ENCODE assay signal across 25 cellular contexts in genomic region chr16:50836121-50836541, GRCh38.
DNase-seq lines count a peak whose midpoint lies in the region.
"Had no signal": no experiment of that assay in that cellular context is flagged by ENCODE, and none has a peak within 500 bp of the region (broad histone marks: within the 10 kb centered on the region; RNA-seq: fewer than 3 reads in every experiment).

No MANE protein-coding gene starts in this region.

- H3K27ac Mint-ChIP-seq in activated CD4-positive, alpha-beta T cell treated with anti-CD3 and anti-CD28 coated beads, Interleukin-2, amount 10 ng/mL, durations not matched to agents 24 days and 14 days, result no peak overlapping the region
- H3K27ac Mint-ChIP-seq: activated naive CD4-positive, alpha-beta T cell treated with anti-CD3 and anti-CD28 coated beads, Interleukin-2, amount 50 U/mL, for 24 hours; CD14-positive monocyte; naive B cell; T-helper 17 cell had no signal

- no peaks in the 10 kb centered on the region for H3K36me3 Mint-ChIP-seq in activated CD4-positive, alpha-beta T cell treated with anti-CD3 and anti-CD28 coated beads, Interleukin-2, amount 10 ng/mL, durations not matched to agents 24 days and 14 days (ENCODE audit: low read depth)
- H3K36me3 Mint-ChIP-seq: activated naive CD4-positive, alpha-beta T cell treated with anti-CD3 and anti-CD28 coated beads, Interleukin-2, amount 50 U/mL, for 24 hours; CD14-positive monocyte; naive B cell had no signal

- no peaks in the 10 kb centered on the region for H3K9me3 Mint-ChIP-seq in activated CD4-positive, alpha-beta T cell treated with anti-CD3 and anti-CD28 coated beads, Interleukin-2, amount 10 ng/mL, durations not matched to agents 24 days and 14 days
- H3K9me3 Mint-ChIP-seq: activated naive CD4-positive, alpha-beta T cell treated with anti-CD3 and anti-CD28 coated beads, Interleukin-2, amount 50 U/mL, for 24 hours had no signal

- H3K27me3 Mint-ChIP-seq in activated CD4-positive, alpha-beta T cell treated with anti-CD3 and anti-CD28 coated beads, Interleukin-2, amount 10 ng/mL, durations not matched to agents 24 days and 14 days, result peaks cover 15% of the 10 kb centered on the region
- H3K27me3 Mint-ChIP-seq: activated naive CD4-positive, alpha-beta T cell treated with anti-CD3 and anti-CD28 coated beads, Interleukin-2, amount 50 U/mL, for 24 hours had no signal

- no peak overlapping the region for H3K4me3 Mint-ChIP-seq in activated CD4-positive, alpha-beta T cell treated with anti-CD3 and anti-CD28 coated beads, Interleukin-2, amount 10 ng/mL, durations not matched to agents 24 days and 14 days
- H3K4me3 Mint-ChIP-seq: activated naive CD4-positive, alpha-beta T cell treated with anti-CD3 and anti-CD28 coated beads, Interleukin-2, amount 50 U/mL, for 24 hours; CD14-positive monocyte; naive B cell; T-helper 17 cell had no signal

- peak overlapping the region; percentile 99 for H3K27ac ChIP-seq in substantia nigra (ENCODE audit: low read depth, low read length, poor library complexity, severe bottlenecking)
- H3K27ac ChIP-seq: brain microvascular endothelial cell, coronary artery, ovary, sigmoid colon, SK-N-MC had no signal

- DNase-seq in NCI-H69 (lab: John Stamatoyannopoulos, UW), result peak; percentile 15
- peak; percentile 26 for DNase-seq in ecto neural progenitor cell (ENCODE audit: low spot score)
- peak; percentile 95 for DNase-seq in medulla oblongata (ENCODE audit: extremely low spot score)
- DNase-seq in substantia nigra (lab: John Stamatoyannopoulos, UW), result peak in 35 of 49 donors; percentile 13 to 75 (median 38)
- DNase-seq in activated CD4-positive, alpha-beta T cell treated with anti-CD3 and anti-CD28 coated beads, Interleukin-2, amount 10 ng/mL, durations not matched to agents 24 days and 14 days, result no peak
- no peak for DNase-seq in NCI-H2196 treated with DMSO at 0.1 percent for 48 hours (lab: John Stamatoyannopoulos, UW; ENCODE audit: unreplicated experiment)
- no peak for DNase-seq in NCI-H146 treated with DMSO at 0.1 percent for 48 hours (lab: John Stamatoyannopoulos, UW; ENCODE audit: unreplicated experiment)
- no peak for DNase-seq in T1000 (lab: John Stamatoyannopoulos, UW)
- DNase-seq: activated CD4-positive, alpha-beta T cell treated with anti-CD3 and anti-CD28 coated beads for 48 hours; brain microvascular endothelial cell; DMS 273 treated with DMSO at 0.1 percent for 48 hours; mammary epithelial cell; MG63; naive B cell; NCI-H1417 treated with DMSO at 0.1 percent for 48 hours; NCI-H2171; NCI-H524 treated with DMSO at 0.1 percent for 48 hours; ovary; sigmoid colon; stimulated activated CD8-positive, alpha-beta memory T cell treated with anti-CD3 and anti-CD28 coated beads, Interleukin-4, amount 100 ng/mL, for 48 hours; T-helper 17 cell had no signal

- peaks cover 8% of the 10 kb centered on the region for H3K4me1 Mint-ChIP-seq in activated CD4-positive, alpha-beta T cell treated with anti-CD3 and anti-CD28 coated beads, Interleukin-2, amount 10 ng/mL, durations not matched to agents 24 days and 14 days

- intact Hi-C loops in activated CD4-positive, alpha-beta T cell treated with anti-CD3 and anti-CD28 coated beads, Interleukin-2, amount 10 ng/mL, durations not matched to agents 24 days and 14 days (cut with micrococcal nuclease), result no loop called here

Comparison
In these comparisons a context has a peak if more than half of its experiments do, and no peak if none do; other contexts are left out.
1. DNase-seq: peak in NCI-H69 (single experiment), ecto neural progenitor cell (single experiment), medulla oblongata (single experiment) and substantia nigra (35 of 49); none in activated CD4-positive, alpha-beta T cell treated with anti-CD3 and anti-CD28 coated beads, Interleukin-2, amount 10 ng/mL, durations not matched to agents 24 days and 14 days (single experiment), NCI-H2196 treated with DMSO at 0.1 percent for 48 hours (single experiment), NCI-H146 treated with DMSO at 0.1 percent for 48 hours (single experiment) and T1000 (single experiment).